In genomic region chr9:113808391-113809191, GRCh38 we compare ENCODE assay signal across 12 cellular contexts.
DNase-seq lines count a peak whose midpoint lies in the region; ATAC-seq, FAIRE-seq and TF ChIP-seq lines count a peak whose summit lies in the region.
"Had no signal": no experiment of that assay in that cellular context is flagged by ENCODE, and none has a peak within 500 bp of the region (broad histone marks: within the 10 kb centered on the region; RNA-seq: fewer than 3 reads in every experiment).

No MANE protein-coding gene starts in this region.

- CTCF ChIA-PET in MCF 10A (lab: Yijun Ruan, JAX) = interaction anchor here (0.5 to 2.5 kb wide), 25 partner anchors 7 to 515 kb away, joined by 3 to 20 read pairs (median 4); partner anchors contain the start of gene ZNF618

- no TSS peak for BruUV-seq in MCF 10A (replicated peaks; lab: Mats Ljungman, UMichigan)

- no peak overlapping the region for H3K27ac Mint-ChIP-seq in MCF 10A (ENCODE audit: low read depth, unreplicated experiment)
- H3K27ac Mint-ChIP-seq: B cell; effector memory CD8-positive, alpha-beta T cell had no signal

- no peak overlapping the region for H3K4me3 ChIP-seq in breast epithelium
- H3K4me3 ChIP-seq in kidney (ENCODE audit: low read length in 2 of 2) = no peak overlapping the region

- no peaks in the 10 kb centered on the region for H3K9me3 Mint-ChIP-seq in MCF 10A (ENCODE audit: unreplicated experiment)
- H3K9me3 Mint-ChIP-seq: effector memory CD8-positive, alpha-beta T cell had no signal

- H3K27me3 Mint-ChIP-seq in MCF 10A (ENCODE audit: insufficient read depth, unreplicated experiment) = peaks cover 13% of the 10 kb centered on the region

- FAIRE-seq in kidney (lab: Jason Lieb, UNC) = no peak
- FAIRE-seq in frontal cortex (lab: Jason Lieb, UNC) = no peak

- no peak for ATAC-seq in HG03175 (IDR thresholded peaks at IDR 0.05; ENCODE audit: unreplicated experiment)
- ATAC-seq: effector memory CD8-positive, alpha-beta T cell had no signal

- intact Hi-C loops in MCF 10A (cut with micrococcal nuclease) = loop anchor here (5.0 kb wide), 1 partner anchor 71 kb away; no protein-coding TSS in a partner anchor
- intact Hi-C loops in breast epithelium (cut with DNase I; ENCODE audit: low total_unique reads) = no loop called here
- intact Hi-C loops in kidney (cut with DNase I) = loop anchor here (5.0 kb wide), 1 partner anchor 184 kb away; no protein-coding TSS in a partner anchor

- H3K9me3 ChIP-seq in breast epithelium = no peaks in the 10 kb centered on the region
- no peaks in the 10 kb centered on the region for H3K9me3 ChIP-seq in kidney (ENCODE audit: control insufficient read depth in 1 of 2, low read length in 2 of 2)
- H3K9me3 ChIP-seq: Peyer's patch had no signal

- POLR2A ChIA-PET in MCF 10A (lab: Yijun Ruan, JAX) = interaction anchor here (0.6 kb wide), 1 partner anchor 68 kb away, joined by 4 read pairs; no protein-coding TSS in a partner anchor

- no peak overlapping the region for H3K9ac ChIP-seq in kidney (ENCODE audit: low read length in 2 of 2)
- H3K9ac ChIP-seq: KMS-11 had no signal

- no peak overlapping the region for H3K4me3 Mint-ChIP-seq in MCF 10A (ENCODE audit: unreplicated experiment)
- H3K4me3 Mint-ChIP-seq: B cell; effector memory CD8-positive, alpha-beta T cell had no signal

- H3K36me3 Mint-ChIP-seq in MCF 10A (ENCODE audit: insufficient read depth, unreplicated experiment) = no peaks in the 10 kb centered on the region

- H3K4me1 Mint-ChIP-seq in MCF 10A (ENCODE audit: insufficient read depth, unreplicated experiment) = peaks cover 22% of the 10 kb centered on the region

- TF ChIP-seq POLR2A in breast epithelium (IDR thresholded peaks at IDR 0.05) = no peak

- peak overlapping the region in 1 of 2 donors; percentile 66 for H3K27ac ChIP-seq in breast epithelium
- no peak overlapping the region for H3K27ac ChIP-seq in kidney (ENCODE audit: low read depth in 2 of 2, low read length in 2 of 2)
- H3K27ac ChIP-seq: KMS-11, Peyer's patch had no signal

- H3K36me3 ChIP-seq in breast epithelium (no peaks in the 10 kb centered on the region), kidney (ENCODE audit: control insufficient read depth in 1 of 2, insufficient read depth in 2 of 2, low read length in 2 of 2) (no peaks in the 10 kb centered on the region)
- H3K36me3 ChIP-seq: Peyer's patch had no signal

- H3K27me3 ChIP-seq in breast epithelium = no peaks in the 10 kb centered on the region
- H3K27me3 ChIP-seq: Peyer's patch had no signal

- H3K4me1 ChIP-seq in breast epithelium = no peaks in the 10 kb centered on the region
- peaks cover 3 to 4% of the 10 kb centered on the region in 2 donors for H3K4me1 ChIP-seq in kidney (ENCODE audit: control insufficient read depth in 1 of 2, insufficient read depth in 1 of 2, low read depth in 1 of 2, low read length in 2 of 2)

- no peak for TF ChIP-seq CTCF in MCF 10A (IDR thresholded peaks at IDR 0.05; ENCODE audit: unreplicated experiment)
- no peak for TF ChIP-seq CTCF in breast epithelium (IDR thresholded peaks at IDR 0.05)
- TF ChIP-seq CTCF in kidney (IDR thresholded peaks at IDR 0.05; ENCODE audit: borderline replicate concordance, extremely low read depth, insufficient read depth) = no peak

- DNase-seq in MCF 10A (ENCODE audit: unreplicated experiment) (peak; percentile 92), breast epithelium (ENCODE audit: low spot score in 2 of 2) (no peak), brain pericyte (ENCODE audit: low read depth, low spot score) (peak; percentile 27), kidney (peak; percentile 72), frontal cortex (ENCODE audit: low spot score in 2 of 2) (no peak), DMS153 (lab: John Stamatoyannopoulos, UW) (no peak)
- no peak for DNase-seq in activated effector memory CD4-positive, alpha-beta T cell treated with Interleukin-2 at 50 U/mL for 16 hours
- DNase-seq: effector memory CD8-positive, alpha-beta T cell; Peyer's patch had no signal

Comparison
In these comparisons a context has a peak if more than half of its experiments do, and no peak if none do; other contexts are left out.
1. DNase-seq: peak in MCF 10A (single experiment), brain pericyte (single experiment) and kidney (single experiment); none in breast epithelium (0 of 2), frontal cortex (0 of 2), DMS153 (single experiment) and activated effector memory CD4-positive, alpha-beta T cell treated with Interleukin-2 at 50 U/mL for 16 hours (single experiment).